Comparison of ENCODE assay signal across 21 cellular contexts in the genomic region with DNA sequence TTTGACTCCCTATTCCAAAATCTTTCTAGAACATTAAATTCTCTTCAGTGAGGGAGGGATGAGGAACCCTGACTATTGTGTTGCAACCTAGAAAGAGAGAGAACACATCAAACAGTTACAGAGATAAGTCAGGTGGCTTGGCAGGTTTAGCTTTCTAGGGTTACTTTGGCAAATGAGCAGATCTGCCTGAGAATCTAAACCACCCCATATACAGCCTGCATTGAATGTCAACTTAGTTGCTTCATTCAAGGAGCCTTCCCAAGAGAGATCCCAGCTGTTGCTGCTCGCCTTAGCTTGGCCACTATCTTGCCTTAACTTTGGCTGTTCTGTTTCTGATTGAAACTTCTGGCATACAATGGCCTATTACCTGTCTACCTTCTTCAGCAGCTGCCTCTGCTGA.
"Had no signal": no experiment of that assay in that cellular context is flagged by ENCODE, and none has a peak within 500 bp of the region (broad histone marks: within the 10 kb centered on the region; RNA-seq: fewer than 3 reads in every experiment).

No MANE protein-coding gene starts in this region.

- H3K4me3 Mint-ChIP-seq: activated B cell treated with CpG ODN at 0.5 μM for 24 hours; activated CD8-positive, alpha-beta T cell treated with anti-CD3 and anti-CD28 coated beads for 36 hours; activated naive CD8-positive, alpha-beta T cell treated with anti-CD3 and anti-CD28 coated beads for 36 hours; dendritic cell treated with granulocyte-macrophage colony-stimulating factor and Interleukin-4, amounts not matched to agents 40 ng/mL and 50 ng/mL, for 4 days; natural killer cell; T-helper 2 cell treated with Interferon-gamma antibody and Interleukin-4, amounts not matched to agents 5 μg/mL and 100 μg/mL, for 36 hours had no signal

- ATAC-seq: left colon, natural killer cell had no signal

- H3K4me1 Mint-ChIP-seq: activated B cell treated with CpG ODN at 0.5 μM for 24 hours, natural killer cell had no signal

- H3K9me3 ChIP-seq: gastrocnemius medialis, neutrophil, transverse colon had no signal

- H3K36me3 Mint-ChIP-seq: activated naive CD8-positive, alpha-beta T cell treated with anti-CD3 and anti-CD28 coated beads for 36 hours; natural killer cell had no signal

- H3K27ac Mint-ChIP-seq: activated B cell treated with CpG ODN at 0.5 μM for 24 hours; activated CD8-positive, alpha-beta T cell treated with anti-CD3 and anti-CD28 coated beads for 36 hours; activated naive CD8-positive, alpha-beta T cell treated with anti-CD3 and anti-CD28 coated beads for 36 hours; dendritic cell treated with granulocyte-macrophage colony-stimulating factor and Interleukin-4, amounts not matched to agents 40 ng/mL and 50 ng/mL, for 4 days; natural killer cell; T-helper 2 cell treated with Interferon-gamma antibody and Interleukin-4, amounts not matched to agents 5 μg/mL and 100 μg/mL, for 36 hours had no signal

- H3K27me3 ChIP-seq: brain microvascular endothelial cell, gastrocnemius medialis, heart right ventricle, neutrophil, transverse colon had no signal

- H3K4me1 ChIP-seq: transverse colon had no signal

- H3K36me3 ChIP-seq: brain microvascular endothelial cell, gastrocnemius medialis, heart right ventricle, neutrophil, transverse colon had no signal

- H3K9me3 Mint-ChIP-seq: activated B cell treated with CpG ODN at 0.5 μM for 24 hours; activated CD8-positive, alpha-beta T cell treated with anti-CD3 and anti-CD28 coated beads for 36 hours; natural killer cell; T-helper 2 cell treated with Interferon-gamma antibody and Interleukin-4, amounts not matched to agents 5 μg/mL and 100 μg/mL, for 36 hours had no signal

- H3K4me3 ChIP-seq: gastrocnemius medialis, heart right ventricle, transverse colon had no signal

- H3K27ac ChIP-seq: brain microvascular endothelial cell, gastrocnemius medialis, neutrophil had no signal

- DNase-seq: activated B cell treated with CpG ODN at 0.5 μM for 24 hours; activated naive CD8-positive, alpha-beta T cell treated with anti-CD3 and anti-CD28 coated beads for 36 hours; anterior cingulate cortex; cerebellar nuclear complex; effector memory CD4-positive, alpha-beta T cell; heart right ventricle; left colon; natural killer cell; posterior cingulate gyrus; retina; small intestine; stimulated activated CD4-positive, alpha-beta T cell treated with anti-CD3 and anti-CD28 coated beads, Interleukin-4, amount 100 ng/mL, for 4 hours; stimulated activated naive CD4-positive, alpha-beta T cell treated with Interleukin-2 at 50 U/mL for 16 hours; substantia nigra; transverse colon had no signal
